ENCODE assay signal across 8 cellular contexts in genomic region chr14:53953002-53953827, GRCh38. TPM values are rescaled to one million over a fixed set of nuclear protein-coding genes. Genes with fewer than 3 reads are reported as not detected.
DNase-seq lines count a peak whose midpoint lies in the region; ATAC-seq and TF ChIP-seq lines count a peak whose summit lies in the region.

No MANE protein-coding gene starts in this region.

- H3F3A ChIP-seq in SK-N-SH (replicated peaks; ENCODE audit: insufficient read depth), result no peaks in the 10 kb centered on the region

- peak overlapping the region; percentile 91 for H3K4me2 ChIP-seq in SK-N-SH

- no peak for TF ChIP-seq RAD21 in SK-N-SH (IDR thresholded peaks at IDR 0.05; ENCODE audit: low read length)

- peaks cover 0 to 1% (median 0%) of the 10 kb centered on the region in 7 donors for H3K9me3 Mint-ChIP-seq in CD4-positive, CD25-positive, alpha-beta regulatory T cell
- no peaks in the 10 kb centered on the region for H3K9me3 Mint-ChIP-seq in effector memory CD8-positive, alpha-beta T cell
- H3K9me3 Mint-ChIP-seq in stimulated activated naive B cell treated with anti-CD40 and anti-IgM and Interleukin-4, amounts not matched to agents 10 μg/mL and 1 μg/mL and 100 μg/mL, for 72 hours, result no peaks in the 10 kb centered on the region

- no peak overlapping the region for H3K9ac ChIP-seq in SK-N-SH

- H3K36me3 Mint-ChIP-seq in CD4-positive, CD25-positive, alpha-beta regulatory T cell, result no peaks in the 10 kb centered on the region
- no peaks in the 10 kb centered on the region for H3K36me3 Mint-ChIP-seq in effector memory CD8-positive, alpha-beta T cell (ENCODE audit: insufficient read depth)
- H3K36me3 Mint-ChIP-seq in stimulated activated naive B cell treated with anti-CD40 and anti-IgM and Interleukin-4, amounts not matched to agents 10 μg/mL and 1 μg/mL and 100 μg/mL, for 72 hours, result peaks cover 0 to 2% of the 10 kb centered on the region in 2 donors

- TF ChIP-seq POLR2A in lower leg skin (IDR thresholded peaks at IDR 0.05), result no peak

- H3K4me3 ChIP-seq in CD4-positive, CD25-positive, alpha-beta regulatory T cell (ENCODE audit: low read depth, low read length), result no peak overlapping the region
- H3K4me3 ChIP-seq in SK-N-SH (ENCODE audit: low read depth in 2 of 2, low read length in 1 of 2) (peak overlapping the region; percentile 27 to 54; a peak in 3 of 4 replicates), lower leg skin (ENCODE audit: low read depth, poor library complexity, severe bottlenecking) (peak overlapping the region; percentile 34)

- POLR2A ChIA-PET in SK-N-SH (lab: Yijun Ruan, JAX), result no interaction called here

- TF ChIP-seq EP300 in SK-N-SH (IDR thresholded peaks at IDR 0.05; ENCODE audit: borderline replicate concordance in 1 of 2, low read depth in 1 of 2, low read length in 1 of 2), result no peak

- peaks cover 66% of the 10 kb centered on the region for H3K27me3 Mint-ChIP-seq in CD4-positive, CD25-positive, alpha-beta regulatory T cell
- H3K27me3 Mint-ChIP-seq in effector memory CD8-positive, alpha-beta T cell, result peaks cover 53 to 78% of the 10 kb centered on the region in 2 donors
- H3K27me3 Mint-ChIP-seq in stimulated activated naive B cell treated with anti-CD40 and anti-IgM and Interleukin-4, amounts not matched to agents 10 μg/mL and 1 μg/mL and 100 μg/mL, for 72 hours, result peaks cover 83 to 89% of the 10 kb centered on the region in 2 donors

- no peak overlapping the region for H3K27ac ChIP-seq in CD4-positive, CD25-positive, alpha-beta regulatory T cell (ENCODE audit: insufficient read depth, low read length, poor library complexity, severe bottlenecking)
- no peak overlapping the region for H3K27ac ChIP-seq in SK-N-SH (ENCODE audit: low read depth in 2 of 2, low read length in 1 of 2)

- H3K9me3 ChIP-seq in CD4-positive, CD25-positive, alpha-beta regulatory T cell (ENCODE audit: control insufficient read depth in 2 of 2, low read length in 2 of 2), result no peaks in the 10 kb centered on the region
- H3K9me3 ChIP-seq in SK-N-SH, result no peaks in the 10 kb centered on the region

- intact Hi-C loops in lower leg skin (cut with DNase I; ENCODE audit: low total_unique reads), result no loop called here

- H3K4me3 Mint-ChIP-seq in CD4-positive, CD25-positive, alpha-beta regulatory T cell, result peak overlapping the region in 3 of 4 donors; percentile 38 to 69 (median 64)
- H3K4me3 Mint-ChIP-seq in effector memory CD8-positive, alpha-beta T cell, result peak overlapping the region; percentile 69 to 72
- H3K4me3 Mint-ChIP-seq in stimulated activated naive B cell treated with anti-CD40 and anti-IgM and Interleukin-4, amounts not matched to agents 10 μg/mL and 1 μg/mL and 100 μg/mL, for 72 hours, result peak overlapping the region; percentile 85 to 89

- TF ChIP-seq CTCF in SK-N-SH (IDR thresholded peaks at IDR 0.05) (no peak), lower leg skin (IDR thresholded peaks at IDR 0.05) (no peak)

- 10% methylated on average over 36 of the region's 72 CpGs for WGBS in SK-N-SH (ENCODE audit: low lambda C conversion rate)
- 4 to 11% methylated on average over 31 to 55 of the region's 72 CpGs for WGBS in lower leg skin, 2 donors

- CTCF ChIA-PET in SK-N-SH (lab: Yijun Ruan, JAX), result interaction anchor here (0.7 to 1.9 kb wide), 3 partner anchors 11 to 28 kb away, joined by 3 to 5 read pairs (median 3); no protein-coding TSS in a partner anchor

- no peaks in the 10 kb centered on the region for H4K20me1 ChIP-seq in SK-N-SH (ENCODE audit: insufficient read depth)

- no peaks in the 10 kb centered on the region for H3K36me3 ChIP-seq in CD4-positive, CD25-positive, alpha-beta regulatory T cell (ENCODE audit: control insufficient read depth, insufficient read depth, low read length)
- no peaks in the 10 kb centered on the region for H3K36me3 ChIP-seq in SK-N-SH (replicated peaks in 1 of 2; ENCODE audit: control insufficient read depth in 1 of 2, insufficient read depth in 2 of 2, low read length in 1 of 2)

- H3K27ac Mint-ChIP-seq in CD4-positive, CD25-positive, alpha-beta regulatory T cell, result no peak overlapping the region
- no peak overlapping the region for H3K27ac Mint-ChIP-seq in effector memory CD8-positive, alpha-beta T cell
- peak overlapping the region; percentile 57 for H3K27ac Mint-ChIP-seq in stimulated activated naive B cell treated with anti-CD40 and anti-IgM and Interleukin-4, amounts not matched to agents 10 μg/mL and 1 μg/mL and 100 μg/mL, for 72 hours

- peaks cover 3 to 42% (median 9%) of the 10 kb centered on the region in 4 donors for H3K4me1 Mint-ChIP-seq in CD4-positive, CD25-positive, alpha-beta regulatory T cell
- peaks cover 0 to 12% of the 10 kb centered on the region in 2 donors for H3K4me1 Mint-ChIP-seq in effector memory CD8-positive, alpha-beta T cell (ENCODE audit: low read depth in 2 of 2)
- peaks cover 25 to 38% of the 10 kb centered on the region in 2 donors for H3K4me1 Mint-ChIP-seq in stimulated activated naive B cell treated with anti-CD40 and anti-IgM and Interleukin-4, amounts not matched to agents 10 μg/mL and 1 μg/mL and 100 μg/mL, for 72 hours

- H3K27me3 ChIP-seq in CD4-positive, CD25-positive, alpha-beta regulatory T cell (ENCODE audit: control insufficient read depth, insufficient read depth, low read length), result peaks cover 4% of the 10 kb centered on the region
- peaks cover 91% of the 10 kb centered on the region for H3K27me3 ChIP-seq in SK-N-SH (ENCODE audit: insufficient read depth)

- H3K9me2 ChIP-seq in SK-N-SH, result no peaks in the 10 kb centered on the region

- ATAC-seq in CD4-positive, CD25-positive, alpha-beta regulatory T cell (ENCODE audit: low read depth in 2 of 2), result no peak
- ATAC-seq in effector memory CD8-positive, alpha-beta T cell (replicated peaks), result no peak
- ATAC-seq in stimulated activated naive B cell treated with anti-CD40 and anti-IgM and Interleukin-4, amounts not matched to agents 10 μg/mL and 1 μg/mL and 100 μg/mL, for 72 hours (replicated peaks), result peak; percentile 37 to 44
- ATAC-seq in GM19467 (IDR thresholded peaks at IDR 0.05; ENCODE audit: unreplicated experiment), result no peak

- peaks cover 34% of the 10 kb centered on the region for H3K4me1 ChIP-seq in CD4-positive, CD25-positive, alpha-beta regulatory T cell (ENCODE audit: control insufficient read depth, insufficient read depth, low read length, poor library complexity, severe bottlenecking)
- peaks cover 0 to 4% of the 10 kb centered on the region in 2 experiments; a peak in 1 of 4 replicates for H3K4me1 ChIP-seq in SK-N-SH (ENCODE audit: control insufficient read depth in 1 of 2, insufficient read depth in 2 of 2, low read depth in 1 of 2, low read length in 1 of 2)

- peak overlapping the region; percentile 35 for H2AFZ ChIP-seq in SK-N-SH (ENCODE audit: low read depth)

- no peaks in the 10 kb centered on the region for H3K79me2 ChIP-seq in SK-N-SH (ENCODE audit: insufficient read depth)

- no peak for DNase-seq in CD4-positive, CD25-positive, alpha-beta regulatory T cell
- DNase-seq in HK-2 (ENCODE audit: unreplicated experiment) (peak; percentile 55), SK-N-SH (peak; percentile 75), lower leg skin (ENCODE audit: low spot score in 2 of 2) (peak; percentile 77 to 96)
- no peak for DNase-seq in effector memory CD8-positive, alpha-beta T cell
- no peak for DNase-seq in stimulated activated naive B cell treated with anti-CD40 and anti-IgM and Interleukin-4, amounts not matched to agents 10 μg/mL and 1 μg/mL and 100 μg/mL, for 72 hours
- DNase-seq in effector CD4-positive, alpha-beta T cell, result no peak

TF ChIP-seq in SK-N-SH, 30 proteins besides CTCF, POLR2A, EP300 and RAD21:
- TF ChIP-seq, protein P1, sequence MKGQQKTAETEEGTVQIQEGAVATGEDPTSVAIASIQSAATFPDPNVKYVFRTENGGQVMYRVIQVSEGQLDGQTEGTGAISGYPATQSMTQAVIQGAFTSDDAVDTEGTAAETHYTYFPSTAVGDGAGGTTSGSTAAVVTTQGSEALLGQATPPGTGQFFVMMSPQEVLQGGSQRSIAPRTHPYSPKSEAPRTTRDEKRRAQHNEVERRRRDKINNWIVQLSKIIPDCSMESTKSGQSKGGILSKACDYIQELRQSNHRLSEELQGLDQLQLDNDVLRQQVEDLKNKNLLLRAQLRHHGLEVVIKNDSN (IDR thresholded peaks at IDR 0.05; ENCODE audit: borderline replicate concordance, low read depth), result peak; percentile 74
- no peak for TF ChIP-seq CHD2 (IDR thresholded peaks at IDR 0.05; ENCODE audit: low read length, partially characterized antibody)
- TF ChIP-seq, protein P2, sequence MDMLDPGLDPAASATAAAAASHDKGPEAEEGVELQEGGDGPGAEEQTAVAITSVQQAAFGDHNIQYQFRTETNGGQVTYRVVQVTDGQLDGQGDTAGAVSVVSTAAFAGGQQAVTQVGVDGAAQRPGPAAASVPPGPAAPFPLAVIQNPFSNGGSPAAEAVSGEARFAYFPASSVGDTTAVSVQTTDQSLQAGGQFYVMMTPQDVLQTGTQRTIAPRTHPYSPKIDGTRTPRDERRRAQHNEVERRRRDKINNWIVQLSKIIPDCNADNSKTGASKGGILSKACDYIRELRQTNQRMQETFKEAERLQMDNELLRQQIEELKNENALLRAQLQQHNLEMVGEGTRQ (IDR thresholded peaks at IDR 0.05; ENCODE audit: borderline replicate concordance, low read depth, low read length), result 0 out of 2 replicates have a peak, but pooled peaks have one; percentile 21

RNA-seq across cellular contexts. Expression of gene BMP4, which starts 3.4 kb away (rescaled TPM):
- total RNA-seq in CD4-positive, CD25-positive, alpha-beta regulatory T cell, result not detected
- polyA plus RNA-seq in CD4-positive, CD25-positive, alpha-beta regulatory T cell, result under 1 TPM in 1 of 4 donors, not detected in 3; 0.29 TPM
- polyA plus RNA-seq in SK-N-SH (2012; rRNA removed), result not detected in 2 replicates
- polyA plus RNA-seq in SK-N-SH (2012; cell fraction: cytosol; rRNA removed), result not detected in 2 replicates
- not detected in 2 replicates for polyA plus RNA-seq in SK-N-SH (2012; cell fraction: nucleus; rRNA removed)
- total RNA-seq in lower leg skin, result 10 to 100 TPM in 3 of 4 donors, 1 to 10 TPM in 1; 9.1 to 24.5 (median 19.0) TPM

Comparison
In these comparisons a context has a peak if more than half of its experiments do, and no peak if none do; other contexts are left out.
1. ATAC-seq: peak in stimulated activated naive B cell treated with anti-CD40 and anti-IgM and Interleukin-4, amounts not matched to agents 10 μg/mL and 1 μg/mL and 100 μg/mL, for 72 hours (2 of 2); none in CD4-positive, CD25-positive, alpha-beta regulatory T cell (0 of 2), effector memory CD8-positive, alpha-beta T cell (single experiment) and GM19467 (single experiment).
2. DNase-seq: peak in HK-2 (single experiment), SK-N-SH (single experiment) and lower leg skin (2 of 2); none in CD4-positive, CD25-positive, alpha-beta regulatory T cell (0 of 3), effector memory CD8-positive, alpha-beta T cell (0 of 3), stimulated activated naive B cell treated with anti-CD40 and anti-IgM and Interleukin-4, amounts not matched to agents 10 μg/mL and 1 μg/mL and 100 μg/mL, for 72 hours (single experiment) and effector CD4-positive, alpha-beta T cell (single experiment).
3. RNA of gene BMP4, which starts 3.4 kb away (total RNA-seq): 9.1 to 24.5 TPM in lower leg skin; not detected in CD4-positive, CD25-positive, alpha-beta regulatory T cell (single experiment); every median in the first group is over 10 times any median in the second.
4. Peak in every context shown above with its lines, with median percentiles within 50 percentile points of each other: H3K4me3 Mint-ChIP-seq.